In the genomic region with DNA sequence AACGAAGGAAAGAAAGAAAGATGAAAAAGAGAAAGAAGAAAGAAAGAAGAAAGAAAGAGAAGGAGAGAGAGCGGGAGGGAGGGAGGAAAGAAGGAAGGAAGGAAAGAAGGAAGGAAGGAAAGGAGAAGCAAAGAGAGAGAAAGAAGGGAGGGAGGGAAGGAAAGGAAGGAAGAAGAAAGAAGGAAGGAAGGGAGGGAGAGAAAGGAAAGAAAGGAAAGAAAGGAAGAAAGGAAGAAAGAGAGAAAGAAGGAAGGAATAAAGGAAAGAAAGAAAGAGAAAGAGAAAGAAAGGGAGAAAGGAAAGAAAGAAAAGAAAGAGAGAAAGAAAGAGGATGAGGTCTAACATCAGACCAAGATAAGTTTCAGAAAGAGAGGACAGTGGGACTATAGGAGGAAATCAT, we compare ENCODE assay signal across 3 cellular contexts.
A peak's percentile ranks its signal among the peaks of the same experiment; 100 is the strongest.
TF ChIP-seq lines count a peak whose summit lies in the region.

No MANE protein-coding gene starts in this region.

TF ChIP-seq in HEK293, 187 proteins besides CTCF, POLR2A, EP300 and RAD21 (continued from another document):
- TF ChIP-seq ZNF341 (tag by site-specific recombination; IDR thresholded peaks at IDR 0.05; ENCODE audit: low read depth) (no peak), PRDM1 (tag by site-specific recombination; IDR thresholded peaks at IDR 0.05) (peak; percentile 98), ZNF112 (tag by site-specific recombination; IDR thresholded peaks at IDR 0.05) (0 out of 2 replicates have a peak, but pooled peaks have one; percentile 27), ZNF266 (tag by site-specific recombination; IDR thresholded peaks at IDR 0.05; ENCODE audit: low read depth) (0 out of 2 replicates have a peak, but pooled peaks have one; percentile 22)

TF ChIP-seq in WTC11, 78 proteins besides CTCF, POLR2A, EP300 and RAD21:
- TF ChIP-seq, protein P1, sequence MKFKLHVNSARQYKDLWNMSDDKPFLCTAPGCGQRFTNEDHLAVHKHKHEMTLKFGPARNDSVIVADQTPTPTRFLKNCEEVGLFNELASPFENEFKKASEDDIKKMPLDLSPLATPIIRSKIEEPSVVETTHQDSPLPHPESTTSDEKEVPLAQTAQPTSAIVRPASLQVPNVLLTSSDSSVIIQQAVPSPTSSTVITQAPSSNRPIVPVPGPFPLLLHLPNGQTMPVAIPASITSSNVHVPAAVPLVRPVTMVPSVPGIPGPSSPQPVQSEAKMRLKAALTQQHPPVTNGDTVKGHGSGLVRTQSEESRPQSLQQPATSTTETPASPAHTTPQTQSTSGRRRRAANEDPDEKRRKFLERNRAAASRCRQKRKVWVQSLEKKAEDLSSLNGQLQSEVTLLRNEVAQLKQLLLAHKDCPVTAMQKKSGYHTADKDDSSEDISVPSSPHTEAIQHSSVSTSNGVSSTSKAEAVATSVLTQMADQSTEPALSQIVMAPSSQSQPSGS (CRISPR knock-in tag; IDR thresholded peaks at IDR 0.05; ENCODE audit: borderline replicate concordance, low read depth): no peak
- TF ChIP-seq, protein P2, sequence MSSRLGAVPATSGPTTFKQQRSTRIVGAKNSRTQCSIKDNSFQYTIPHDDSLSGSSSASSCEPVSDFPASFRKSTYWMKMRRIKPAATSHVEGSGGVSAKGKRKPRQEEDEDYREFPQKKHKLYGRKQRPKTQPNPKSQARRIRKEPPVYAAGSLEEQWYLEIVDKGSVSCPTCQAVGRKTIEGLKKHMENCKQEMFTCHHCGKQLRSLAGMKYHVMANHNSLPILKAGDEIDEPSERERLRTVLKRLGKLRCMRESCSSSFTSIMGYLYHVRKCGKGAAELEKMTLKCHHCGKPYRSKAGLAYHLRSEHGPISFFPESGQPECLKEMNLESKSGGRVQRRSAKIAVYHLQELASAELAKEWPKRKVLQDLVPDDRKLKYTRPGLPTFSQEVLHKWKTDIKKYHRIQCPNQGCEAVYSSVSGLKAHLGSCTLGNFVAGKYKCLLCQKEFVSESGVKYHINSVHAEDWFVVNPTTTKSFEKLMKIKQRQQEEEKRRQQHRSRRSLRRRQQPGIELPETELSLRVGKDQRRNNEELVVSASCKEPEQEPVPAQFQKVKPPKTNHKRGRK (CRISPR knock-in tag; IDR thresholded peaks at IDR 0.05; ENCODE audit: borderline replicate concordance): peak; percentile 84; the same call in 1 of the 2 replicates

TF ChIP-seq in K562, 482 proteins besides CTCF, POLR2A, EP300 and RAD21:
- TF ChIP-seq, protein P2 (tag; IDR thresholded peaks at IDR 0.05): peak; percentile 93
- TF ChIP-seq JUND (IDR thresholded peaks at IDR 0.05; ENCODE audit: borderline replicate concordance, low read depth, low read length): no peak
- no peak for TF ChIP-seq JUND (tag; IDR thresholded peaks at IDR 0.05; ENCODE audit: borderline replicate concordance, low read depth, low read length)
- TF ChIP-seq TCFL5 (CRISPR knock-in tag; conservative IDR thresholded peaks at IDR 0.05): no peak
TF ChIP-seq in K562: peak in this region for 1.
